In the genomic region with DNA sequence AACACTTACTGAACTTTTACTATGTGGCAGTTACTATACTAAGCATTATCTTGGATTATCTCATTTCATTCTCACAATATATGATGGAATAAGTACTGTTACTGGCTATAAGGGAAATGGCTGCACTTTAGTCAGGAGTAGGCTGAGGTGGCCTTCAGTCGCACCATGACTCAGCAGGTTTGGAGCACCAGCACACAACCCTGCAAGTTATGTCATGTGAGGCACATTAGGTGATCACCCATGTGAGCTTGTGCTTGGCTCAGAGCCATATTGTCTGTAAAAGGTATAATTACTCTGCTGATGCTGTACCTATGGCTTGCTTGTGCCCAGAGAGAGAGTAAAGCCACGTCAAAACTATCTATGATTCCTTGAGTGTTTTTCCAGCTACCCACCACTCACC, we compare ENCODE assay signal across 9 cellular contexts. TPM values are rescaled to one million over a fixed set of nuclear protein-coding genes. Genes with fewer than 3 reads are reported as not detected.
A peak's percentile ranks its signal among the peaks of the same experiment; 100 is the strongest.
DNase-seq lines count a peak whose midpoint lies in the region; ATAC-seq and TF ChIP-seq lines count a peak whose summit lies in the region.
"Had no signal": no experiment of that assay in that cellular context is flagged by ENCODE, and none has a peak within 500 bp of the region (broad histone marks: within the 10 kb centered on the region; RNA-seq: fewer than 3 reads in every experiment).

No MANE protein-coding gene starts in this region.

- no peak overlapping the region for H3K4me2 ChIP-seq in mammary epithelial cell (ENCODE audit: insufficient read depth, low read depth, low read length)

- H3K36me3 ChIP-seq in BE2C: no peaks in the 10 kb centered on the region
- no peaks in the 10 kb centered on the region for H3K36me3 ChIP-seq in mammary epithelial cell (ENCODE audit: insufficient read depth, low read length)
- H3K36me3 ChIP-seq in prostate gland: no peaks in the 10 kb centered on the region
- no peaks in the 10 kb centered on the region for H3K36me3 ChIP-seq in vagina
- H3K36me3 ChIP-seq in WERI-Rb-1: no peaks in the 10 kb centered on the region
- H3K36me3 ChIP-seq: adrenal gland had no signal

- H3K27me3 ChIP-seq in BE2C (no peaks in the 10 kb centered on the region), mammary epithelial cell (ENCODE audit: insufficient read depth, low read length) (no peaks in the 10 kb centered on the region), prostate gland (replicated peaks; ENCODE audit: insufficient read depth) (no peaks in the 10 kb centered on the region), vagina (no peaks in the 10 kb centered on the region), WERI-Rb-1 (ENCODE audit: insufficient read depth, low read depth, severe bottlenecking) (no peaks in the 10 kb centered on the region)
- H3K27me3 ChIP-seq: adrenal gland had no signal

- intact Hi-C loops in mammary epithelial cell (cut with micrococcal nuclease) (loop anchor here (2.0 kb wide), 2 partner anchors 55 to 65 kb away; a partner anchor contains a TSS), prostate gland (cut with DNase I) (no loop called here), vagina (cut with DNase I) (no loop called here)

- CTCF ChIA-PET in mammary epithelial cell (lab: Charles Lee; ENCODE audit: low non-redundant PET): no interaction called here

- TF ChIP-seq POLR2A in prostate gland (IDR thresholded peaks at IDR 0.05): no peak
- TF ChIP-seq POLR2A in vagina (IDR thresholded peaks at IDR 0.05): no peak

- 21% methylated on average over 2 of the region's 2 CpGs for WGBS in mammary epithelial cell (ENCODE audit: low coverage, missing lambda C conversion rate)
- WGBS in prostate gland: 72% methylated on average over 2 of the region's 2 CpGs

- in situ Hi-C loops in mammary epithelial cell (cut with MboI; ENCODE audit: low sequenced_read_pairs in 2 of 2): no loop called here

- H3K9me3 ChIP-seq in BE2C (no peaks in the 10 kb centered on the region), mammary epithelial cell (replicated peaks; ENCODE audit: insufficient read depth, low read length) (no peaks in the 10 kb centered on the region), prostate gland (no peaks in the 10 kb centered on the region), vagina (no peaks in the 10 kb centered on the region), WERI-Rb-1 (ENCODE audit: severe bottlenecking) (no peaks in the 10 kb centered on the region)
- H3K9me3 ChIP-seq: adrenal gland had no signal

- H3K27ac ChIP-seq in mammary epithelial cell (ENCODE audit: insufficient read depth, low read depth, low read length) (no peak overlapping the region), prostate gland (no peak overlapping the region), vagina (no peak overlapping the region), WERI-Rb-1 (no peak overlapping the region)
- H3K27ac ChIP-seq: adrenal gland had no signal

- H3K4me3 ChIP-seq in BE2C (ENCODE audit: low read depth, low read length) (no peak overlapping the region), mammary epithelial cell (replicated peaks in 1 of 3; ENCODE audit: insufficient read depth in 1 of 3, low read depth in 2 of 3, low read length in 3 of 3) (no peak overlapping the region), prostate gland (no peak overlapping the region), vagina (no peak overlapping the region), WERI-Rb-1 (ENCODE audit: low read depth, low read length) (no peak overlapping the region)
- H3K4me3 ChIP-seq: adrenal gland had no signal

- no peak overlapping the region for H2AFZ ChIP-seq in mammary epithelial cell (ENCODE audit: low read depth, low read length)

- no peak for TF ChIP-seq CTCF in BE2C (IDR thresholded peaks at IDR 0.05; ENCODE audit: low read depth, low read length)
- TF ChIP-seq CTCF in mammary epithelial cell (conservative IDR thresholded peaks at IDR 0.05 in 1 of 2, IDR thresholded peaks at IDR 0.05 in 1 of 2; ENCODE audit: extremely low read depth in 1 of 2, insufficient read depth in 1 of 2, low read depth in 1 of 2, low read length in 2 of 2): no peak
- TF ChIP-seq CTCF in prostate gland (IDR thresholded peaks at IDR 0.05): no peak
- TF ChIP-seq CTCF in vagina (IDR thresholded peaks at IDR 0.05): no peak
- TF ChIP-seq CTCF in WERI-Rb-1 (IDR thresholded peaks at IDR 0.05; ENCODE audit: low read depth, low read length): no peak

- no peaks in the 10 kb centered on the region for H3K79me2 ChIP-seq in mammary epithelial cell (ENCODE audit: insufficient read depth, low read length)

- no TSS peak for BruUV-seq in mammary epithelial cell (replicated peaks; lab: Mats Ljungman, UMichigan)

- no peak overlapping the region for H3K9ac ChIP-seq in mammary epithelial cell (ENCODE audit: insufficient read depth, low read length)

- DNase-seq in BE2C (peak; percentile 19), NCI-H2196 treated with DMSO at 0.1 percent for 48 hours (lab: John Stamatoyannopoulos, UW; ENCODE audit: unreplicated experiment) (peak; percentile 19), mammary epithelial cell (peak; percentile 82), prostate gland (ENCODE audit: low spot score) (no peak), vagina (ENCODE audit: extremely low spot score in 2 of 2) (no peak), WERI-Rb-1 (no peak)
- no peak for DNase-seq in activated naive CD4-positive, alpha-beta T cell (lab: John Stamatoyannopoulos, UW)

- peak; percentile 51 for ATAC-seq in HG03378 (IDR thresholded peaks at IDR 0.05; ENCODE audit: unreplicated experiment)

- peaks cover 5% of the 10 kb centered on the region for H3K4me1 ChIP-seq in BE2C
- H3K4me1 ChIP-seq in mammary epithelial cell (ENCODE audit: insufficient read depth, low read length): peaks cover 43% of the 10 kb centered on the region
- H3K4me1 ChIP-seq in prostate gland (replicated peaks): no peaks in the 10 kb centered on the region
- no peaks in the 10 kb centered on the region for H3K4me1 ChIP-seq in vagina
- H3K4me1 ChIP-seq: adrenal gland had no signal

- no peaks in the 10 kb centered on the region for H4K20me1 ChIP-seq in mammary epithelial cell (ENCODE audit: insufficient read depth, low read length)

- dilution Hi-C loops in mammary epithelial cell (cut with HindIII; ENCODE audit: low sequenced_read_pairs): no loop called here

RNA-seq across cellular contexts. Expression of a gene that starts 54.1 kb away (rescaled TPM):
- polyA plus RNA-seq in BE2C (2012; ENCODE audit: insufficient read depth, insufficient read length, low read depth): 3.3 TPM
- 100 to 1,000 TPM; 171 to 229 TPM for total RNA-seq in mammary epithelial cell
- 34.4 TPM for polyA plus RNA-seq in mammary epithelial cell
- 196 TPM for polyA minus RNA-seq in mammary epithelial cell
- 10 to 100 TPM; 31.9 to 52.0 TPM for total RNA-seq in prostate gland
- total RNA-seq in vagina: 44.0 TPM

Comparison
In these comparisons a context has a peak if more than half of its experiments do, and no peak if none do; other contexts are left out.
1. DNase-seq: peak in BE2C (single experiment), NCI-H2196 treated with DMSO at 0.1 percent for 48 hours (single experiment) and mammary epithelial cell (single experiment); none in prostate gland (single experiment), vagina (0 of 2), activated naive CD4-positive, alpha-beta T cell (0 of 4) and WERI-Rb-1 (single experiment).